In the genomic region with DNA sequence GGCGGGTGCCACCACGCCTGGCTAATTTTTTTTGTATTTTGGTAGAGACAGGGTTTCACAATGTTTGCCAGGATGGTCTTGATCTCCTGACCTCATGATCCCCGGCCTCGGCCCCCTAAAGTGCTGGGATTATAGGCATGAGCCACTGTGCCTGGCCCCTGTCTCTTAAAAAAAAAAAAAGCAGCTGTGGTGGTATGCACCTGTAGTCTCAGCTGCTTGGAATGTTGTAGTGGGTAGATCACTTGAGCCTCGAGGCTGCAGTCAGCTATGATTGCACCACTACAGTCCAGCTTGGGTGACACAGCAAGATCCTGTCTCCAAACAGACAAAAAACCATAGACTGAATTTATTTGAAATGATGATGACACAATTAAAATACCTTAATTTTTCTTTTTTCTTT, we compare ENCODE assay signal across 14 cellular contexts. TPM values are rescaled to one million over a fixed set of nuclear protein-coding genes. Genes with fewer than 3 reads are reported as not detected.
DNase-seq lines count a peak whose midpoint lies in the region; FAIRE-seq and TF ChIP-seq lines count a peak whose summit lies in the region.
"Had no signal": no experiment of that assay in that cellular context is flagged by ENCODE, and none has a peak within 500 bp of the region (broad histone marks: within the 10 kb centered on the region; RNA-seq: fewer than 3 reads in every experiment).

No MANE protein-coding gene starts in this region.

- no peaks in the 10 kb centered on the region for H3K27me3 ChIP-seq in PC-9 (ENCODE audit: insufficient read depth, low read depth)
- H3K27me3 ChIP-seq: adrenal gland had no signal

- no peaks in the 10 kb centered on the region for H3K9me3 Mint-ChIP-seq in activated T-helper 1 cell treated with anti-CD3 and anti-CD28 coated beads, Interleukin-12 subunit alpha, Interleukin-12 subunit beta, Interleukin-2, Interleukin-4 antibody, amounts not matched to agents 30 ng/mL and 10 ng/mL and 1 ng/mL, durations not matched to agents 14 hours and 24 hours and 36 hours
- H3K9me3 Mint-ChIP-seq: activated CD4-positive, alpha-beta memory T cell treated with anti-CD3 and anti-CD28 coated beads, Interleukin-2, amount 10 ng/mL, durations not matched to agents 7 days and 5 days had no signal

- peaks cover 45% of the 10 kb centered on the region for H3F3A ChIP-seq in PC-9 (ENCODE audit: insufficient read depth, low read depth)

- CTCF ChIA-PET in PC-9 (lab: Charles Lee), result interaction anchor here (0.6 to 0.7 kb wide), 4 partner anchors 14 to 527 kb away, joined by 3 to 9 read pairs (median 5); no protein-coding TSS in a partner anchor

- H3K27ac ChIP-seq in PC-9 (peak overlapping the region; percentile 92), epithelial cell of prostate (peak overlapping the region; percentile 85)
- H3K27ac ChIP-seq: adrenal gland, skin epidermis had no signal

- no peak overlapping the region for H3K4me3 ChIP-seq in PC-9
- H3K4me3 ChIP-seq: adrenal gland, skin epidermis had no signal

- peaks cover 9% of the 10 kb centered on the region for H3K4me1 Mint-ChIP-seq in activated T-helper 1 cell treated with anti-CD3 and anti-CD28 coated beads, Interleukin-12 subunit alpha, Interleukin-12 subunit beta, Interleukin-2, Interleukin-4 antibody, amounts not matched to agents 30 ng/mL and 10 ng/mL and 1 ng/mL, durations not matched to agents 14 hours and 24 hours and 36 hours (ENCODE audit: low read depth)

- H4K20me1 ChIP-seq in PC-9 (ENCODE audit: insufficient read depth), result peaks cover 7% of the 10 kb centered on the region; the same call in 1 of the 2 replicates

- FAIRE-seq in GM12891 (lab: Jason Lieb, UNC), result no peak

- peaks cover 25% of the 10 kb centered on the region for H3K36me3 ChIP-seq in PC-9 (ENCODE audit: low read depth)

- H2AFZ ChIP-seq in PC-9, result no peak overlapping the region

- H3K4me2 ChIP-seq in PC-9, result peak overlapping the region; percentile 65

- POLR2A ChIA-PET in PC-9 (lab: Charles Lee; ENCODE audit: unreplicated experiment), result interaction anchor here (0.6 to 1.0 kb wide), 4 partner anchors 25 to 251 kb away, joined by 4 to 30 read pairs (median 16); a partner anchor contains a TSS

- peaks cover 34% of the 10 kb centered on the region for H3K79me2 ChIP-seq in PC-9 (ENCODE audit: low read depth)

- no peak for TF ChIP-seq CTCF in PC-9 (conservative IDR thresholded peaks at IDR 0.05)

- no peak overlapping the region for H3K4me3 Mint-ChIP-seq in activated T-helper 1 cell treated with anti-CD3 and anti-CD28 coated beads, Interleukin-12 subunit alpha, Interleukin-12 subunit beta, Interleukin-2, Interleukin-4 antibody, amounts not matched to agents 30 ng/mL and 10 ng/mL and 1 ng/mL, durations not matched to agents 14 hours and 24 hours and 36 hours
- H3K4me3 Mint-ChIP-seq: activated CD4-positive, alpha-beta memory T cell treated with anti-CD3 and anti-CD28 coated beads, Interleukin-2, amount 10 ng/mL, durations not matched to agents 7 days and 5 days had no signal

- intact Hi-C loops in PC-9 (cut with micrococcal nuclease; ENCODE audit: unreplicated experiment), result loop anchor here (1.0 to 5.0 kb wide), 2 partner anchors 24 to 33 kb away; a partner anchor contains a TSS
- intact Hi-C loops in activated T-helper 1 cell treated with anti-CD3 and anti-CD28 coated beads, Interleukin-12 subunit alpha, Interleukin-12 subunit beta, Interleukin-2, Interleukin-4 antibody, amounts not matched to agents 30 ng/mL and 10 ng/mL and 1 ng/mL, durations not matched to agents 14 hours and 24 hours and 36 hours (cut with micrococcal nuclease), result no loop called here

- DNase-seq in ELR (ENCODE audit: low read depth) (peak; percentile 97), PC-9 (peak; percentile 73 to 97), epithelial cell of prostate (ENCODE audit: low read depth, low spot score) (peak; percentile 83), renal cortical epithelial cell (ENCODE audit: low read depth) (peak; percentile 95), GM12891 (ENCODE audit: insufficient read length, low spot score) (no peak), COR-L47 (lab: John Stamatoyannopoulos, UW) (no peak), germinal center (ENCODE audit: low spot score) (no peak)
- DNase-seq in activated T-helper 1 cell treated with anti-CD3 and anti-CD28 coated beads, Interleukin-12 subunit alpha, Interleukin-12 subunit beta, Interleukin-2, Interleukin-4 antibody, amounts not matched to agents 30 ng/mL and 10 ng/mL and 1 ng/mL, durations not matched to agents 14 hours and 24 hours and 36 hours (ENCODE audit: low spot score), result no peak
- DNase-seq: activated CD4-positive, alpha-beta memory T cell treated with anti-CD3 and anti-CD28 coated beads, Interleukin-2, amount 10 ng/mL, durations not matched to agents 7 days and 5 days; DMS79; NCI-H2107; Right ventricle myocardium superior had no signal

- no TSS peak for BruUV-seq in PC-9 (replicated peaks; lab: Mats Ljungman, UMichigan)

- TF ChIP-seq POLR2A in GM12891 (IDR thresholded peaks at IDR 0.05; ENCODE audit: low read depth, low read length), result no peak

- H3K9me3 ChIP-seq in PC-9 (ENCODE audit: insufficient read depth, low read depth), result no peaks in the 10 kb centered on the region
- H3K9me3 ChIP-seq: adrenal gland had no signal

- peaks cover 35% of the 10 kb centered on the region for H3K4me1 ChIP-seq in PC-9 (replicated peaks; ENCODE audit: insufficient read depth)

- no peak overlapping the region for H3K27ac Mint-ChIP-seq in activated T-helper 1 cell treated with anti-CD3 and anti-CD28 coated beads, Interleukin-12 subunit alpha, Interleukin-12 subunit beta, Interleukin-2, Interleukin-4 antibody, amounts not matched to agents 30 ng/mL and 10 ng/mL and 1 ng/mL, durations not matched to agents 14 hours and 24 hours and 36 hours
- H3K27ac Mint-ChIP-seq: activated CD4-positive, alpha-beta memory T cell treated with anti-CD3 and anti-CD28 coated beads, Interleukin-2, amount 10 ng/mL, durations not matched to agents 7 days and 5 days had no signal

- H3K9me2 ChIP-seq in PC-9 (ENCODE audit: insufficient read depth), result no peaks in the 10 kb centered on the region

- H3K36me3 Mint-ChIP-seq in activated T-helper 1 cell treated with anti-CD3 and anti-CD28 coated beads, Interleukin-12 subunit alpha, Interleukin-12 subunit beta, Interleukin-2, Interleukin-4 antibody, amounts not matched to agents 30 ng/mL and 10 ng/mL and 1 ng/mL, durations not matched to agents 14 hours and 24 hours and 36 hours (ENCODE audit: low read depth), result peaks cover 14% of the 10 kb centered on the region

- no peaks in the 10 kb centered on the region for H3K27me3 Mint-ChIP-seq in activated T-helper 1 cell treated with anti-CD3 and anti-CD28 coated beads, Interleukin-12 subunit alpha, Interleukin-12 subunit beta, Interleukin-2, Interleukin-4 antibody, amounts not matched to agents 30 ng/mL and 10 ng/mL and 1 ng/mL, durations not matched to agents 14 hours and 24 hours and 36 hours (ENCODE audit: insufficient read depth)
- H3K27me3 Mint-ChIP-seq: activated CD4-positive, alpha-beta memory T cell treated with anti-CD3 and anti-CD28 coated beads, Interleukin-2, amount 10 ng/mL, durations not matched to agents 7 days and 5 days had no signal

TF ChIP-seq in GM12891, 5 proteins besides CTCF, POLR2A, EP300 and RAD21:
- no peak for TF ChIP-seq PAX5 (IDR thresholded peaks at IDR 0.05; ENCODE audit: insufficient read depth, low read length, severe bottlenecking)
- no peak for TF ChIP-seq POU2F2 (IDR thresholded peaks at IDR 0.05; ENCODE audit: low read depth, low read length)
- no peak for TF ChIP-seq POLR2AphosphoS5 (IDR thresholded peaks at IDR 0.05; ENCODE audit: low read depth, low read length)
- TF ChIP-seq SPI1 (IDR thresholded peaks at IDR 0.05; ENCODE audit: low read depth, low read length), result no peak
- no peak for TF ChIP-seq TAF1 (IDR thresholded peaks at IDR 0.05; ENCODE audit: low read depth, low read length)

RNA-seq across cellular contexts. Expression of a gene that starts 24.3 kb away (rescaled TPM):
- total RNA-seq in PC-9 (2021), result 48.5 and 64.3 TPM in 2 replicates
- total RNA-seq in renal cortical epithelial cell, result 18.6 and 38.9 TPM in 2 replicates
- 17.8 TPM for polyA plus RNA-seq in GM12891 (2012; ENCODE audit: low read depth, missing spikeins)
- 97.4 and 99.5 TPM in 2 replicates for total RNA-seq in activated T-helper 1 cell treated with anti-CD3 and anti-CD28 coated beads, Interleukin-12 subunit alpha, Interleukin-12 subunit beta, Interleukin-2, Interleukin-4 antibody, amounts not matched to agents 30 ng/mL and 10 ng/mL and 1 ng/mL, durations not matched to agents 14 hours and 24 hours and 36 hours

RNA-seq across cellular contexts. Expression of a gene that starts 34.5 kb away (rescaled TPM):
- total RNA-seq in PC-9 (2021), result 23.2 and 35.7 TPM in 2 replicates
- total RNA-seq in renal cortical epithelial cell, result 18.1 and 28.2 TPM in 2 replicates
- polyA plus RNA-seq in GM12891 (2012; ENCODE audit: low read depth, missing spikeins), result 17.8 TPM
- total RNA-seq in activated T-helper 1 cell treated with anti-CD3 and anti-CD28 coated beads, Interleukin-12 subunit alpha, Interleukin-12 subunit beta, Interleukin-2, Interleukin-4 antibody, amounts not matched to agents 30 ng/mL and 10 ng/mL and 1 ng/mL, durations not matched to agents 14 hours and 24 hours and 36 hours, result 72.0 and 73.4 TPM in 2 replicates

Comparison
In these comparisons a context has a peak if more than half of its experiments do, and no peak if none do; other contexts are left out.
1. DNase-seq: peak in ELR (single experiment), PC-9 (2 of 2), epithelial cell of prostate (single experiment) and renal cortical epithelial cell (single experiment); none in GM12891 (single experiment), COR-L47 (single experiment), activated T-helper 1 cell treated with anti-CD3 and anti-CD28 coated beads, Interleukin-12 subunit alpha, Interleukin-12 subunit beta, Interleukin-2, Interleukin-4 antibody, amounts not matched to agents 30 ng/mL and 10 ng/mL and 1 ng/mL, durations not matched to agents 14 hours and 24 hours and 36 hours (single experiment) and germinal center (single experiment).